Comparison of ENCODE assay signal across 11 cellular contexts in genomic region chr2:158507141-158507540, GRCh38. TPM values are rescaled to one million over a fixed set of nuclear protein-coding genes. Genes with fewer than 3 reads are reported as not detected.
DNase-seq lines count a peak whose midpoint lies in the region; ATAC-seq and TF ChIP-seq lines count a peak whose summit lies in the region.
"Had no signal": no experiment of that assay in that cellular context is flagged by ENCODE, and none has a peak within 500 bp of the region (broad histone marks: within the 10 kb centered on the region; RNA-seq: fewer than 3 reads in every experiment).

No MANE protein-coding gene starts in this region.

- DNase-seq in Calu3: no peak
- DNase-seq in COLO829 (ENCODE audit: low spot score): no peak
- DNase-seq in head of caudate nucleus: no peak
- no peak for DNase-seq in neuronal stem cell (ENCODE audit: low spot score)
- DNase-seq: CD8-positive, alpha-beta T cell; hippocampal formation had no signal

- peaks cover 27% of the 10 kb centered on the region for H3K79me2 ChIP-seq in OCI-LY3 (ENCODE audit: low read length)

- no peak overlapping the region for H3K23ac ChIP-seq in neuronal stem cell (ENCODE audit: low read depth, low read length, poor library complexity)

- H3K4me2 ChIP-seq in OCI-LY3 (ENCODE audit: low read length): peak overlapping the region; percentile 14
- H3K4me2 ChIP-seq in neuronal stem cell (ENCODE audit: insufficient read depth, low read length, poor library complexity, severe bottlenecking): no peak overlapping the region

- H3K27ac ChIP-seq in OCI-LY3 (ENCODE audit: low read length): no peak overlapping the region
- H3K27ac ChIP-seq in neuronal stem cell (replicated peaks; ENCODE audit: low read length): no peak overlapping the region

- H3K36me3 ChIP-seq in OCI-LY3 (replicated peaks; ENCODE audit: low read depth, low read length) (no peaks in the 10 kb centered on the region), neuronal stem cell (replicated peaks in 1 of 2; ENCODE audit: control insufficient read depth in 2 of 2, insufficient read depth in 2 of 2, low read length in 2 of 2) (no peaks in the 10 kb centered on the region)

- peaks cover 25% of the 10 kb centered on the region for H3K36me3 Mint-ChIP-seq in Calu3 (ENCODE audit: insufficient read depth, unreplicated experiment)
- H3K36me3 Mint-ChIP-seq in stimulated activated memory B cell treated with anti-CD40 and anti-IgM and Interleukin-4, amounts not matched to agents 10 μg/mL and 1 μg/mL and 100 μg/mL, for 72 hours: no peaks in the 10 kb centered on the region
- H3K36me3 Mint-ChIP-seq: CD8-positive, alpha-beta T cell had no signal

- no peak overlapping the region for H3K4me3 ChIP-seq in OCI-LY3 (ENCODE audit: low read length)
- H3K4me3 ChIP-seq in neuronal stem cell (ENCODE audit: low read length in 2 of 2): no peak overlapping the region

- H2AFZ ChIP-seq in OCI-LY3 (ENCODE audit: low read depth, low read length) (no peak overlapping the region), neuronal stem cell (ENCODE audit: low read length) (no peak overlapping the region)

- no peak overlapping the region for H2BK120ac ChIP-seq in neuronal stem cell (ENCODE audit: low read depth, low read length)

- no peak overlapping the region for H3K18ac ChIP-seq in neuronal stem cell (ENCODE audit: low read length)

- H4K8ac ChIP-seq in neuronal stem cell (ENCODE audit: low read depth, low read length): no peak overlapping the region

- ATAC-seq in GM18499 (IDR thresholded peaks at IDR 0.05; ENCODE audit: insufficient read depth, unreplicated experiment) (peak; percentile 83), HG02759 (IDR thresholded peaks at IDR 0.05; ENCODE audit: unreplicated experiment) (peak; percentile 59)
- no peak for ATAC-seq in stimulated activated memory B cell treated with anti-CD40 and anti-IgM and Interleukin-4, amounts not matched to agents 10 μg/mL and 1 μg/mL and 100 μg/mL, for 72 hours
- ATAC-seq: CD8-positive, alpha-beta T cell had no signal

- H3K9ac ChIP-seq in OCI-LY3 (ENCODE audit: low read length) (no peak overlapping the region), neuronal stem cell (ENCODE audit: low read depth, low read length, poor library complexity) (no peak overlapping the region)

- H3K9me3 ChIP-seq in OCI-LY3 (ENCODE audit: insufficient read depth, low read length) (no peaks in the 10 kb centered on the region), neuronal stem cell (replicated peaks in 1 of 2; ENCODE audit: control insufficient read depth in 2 of 2, insufficient read depth in 1 of 2, low read depth in 1 of 2, low read length in 2 of 2) (no peaks in the 10 kb centered on the region)

- peaks cover 4% of the 10 kb centered on the region for H3K79me1 ChIP-seq in neuronal stem cell (ENCODE audit: low read depth, low read length)

- no peak overlapping the region for H2BK15ac ChIP-seq in neuronal stem cell (ENCODE audit: low read length)

- no peak overlapping the region for H2BK5ac ChIP-seq in neuronal stem cell (ENCODE audit: low read length)

- H3K4ac ChIP-seq in neuronal stem cell (ENCODE audit: low read length): no peak overlapping the region

- H2AK5ac ChIP-seq in neuronal stem cell (ENCODE audit: low read depth, low read length): no peak overlapping the region

- intact Hi-C loops in Calu3 (cut with micrococcal nuclease; ENCODE audit: unreplicated experiment) (loop anchor here (5.0 kb wide), 1 partner anchor 35 kb away; no protein-coding TSS in a partner anchor), head of caudate nucleus (cut with DNase I) (no loop called here)

- H3K4me1 ChIP-seq in OCI-LY3 (ENCODE audit: low read length) (peaks cover 13% of the 10 kb centered on the region), neuronal stem cell (ENCODE audit: control insufficient read depth in 2 of 2, insufficient read depth in 1 of 2, low read depth in 1 of 2, low read length in 2 of 2) (no peaks in the 10 kb centered on the region)

- H3K27ac Mint-ChIP-seq in Calu3 (ENCODE audit: unreplicated experiment): peak overlapping the region; percentile 41
- H3K27ac Mint-ChIP-seq in stimulated activated memory B cell treated with anti-CD40 and anti-IgM and Interleukin-4, amounts not matched to agents 10 μg/mL and 1 μg/mL and 100 μg/mL, for 72 hours: no peak overlapping the region
- H3K27ac Mint-ChIP-seq: activated naive CD8-positive, alpha-beta T cell; CD8-positive, alpha-beta T cell had no signal

- CTCF ChIA-PET in Calu3 (lab: Charles Lee): interaction anchor here (0.7 kb wide), 1 partner anchor 328 kb away, joined by 3 read pairs; no protein-coding TSS in a partner anchor

- WGBS in neuronal stem cell (ENCODE audit: extremely low coverage in 2 of 2, insufficient read length in 2 of 2, insufficient replicate concordance in 1 of 2), 2 donors: no CpG with 5 or more reads among the region's 4 CpGs

- TF ChIP-seq CTCF in Calu3 (IDR thresholded peaks at IDR 0.05; ENCODE audit: unreplicated experiment) (no peak), OCI-LY3 (IDR thresholded peaks at IDR 0.05; ENCODE audit: low read depth, low read length) (no peak)

- no peaks in the 10 kb centered on the region for H3K27me3 ChIP-seq in OCI-LY3 (ENCODE audit: low read depth, low read length)
- H3K27me3 ChIP-seq in neuronal stem cell (ENCODE audit: control insufficient read depth in 3 of 3, insufficient read depth in 3 of 3, low read depth in 1 of 3, low read length in 3 of 3): no peaks in the 10 kb centered on the region

- H4K20me1 ChIP-seq in OCI-LY3 (ENCODE audit: insufficient read depth, low read length): peaks cover 6% of the 10 kb centered on the region; the same call in 1 of the 2 replicates

- H4K91ac ChIP-seq in neuronal stem cell (ENCODE audit: low read depth, low read length, poor library complexity): no peak overlapping the region

- no peak overlapping the region for H3K14ac ChIP-seq in neuronal stem cell (ENCODE audit: low read length)

- no TSS peak for BruUV-seq in Calu3 (replicated peaks; lab: Mats Ljungman, UMichigan)

- H3K27me3 Mint-ChIP-seq in Calu3 (ENCODE audit: unreplicated experiment): no peaks in the 10 kb centered on the region
- H3K27me3 Mint-ChIP-seq in stimulated activated memory B cell treated with anti-CD40 and anti-IgM and Interleukin-4, amounts not matched to agents 10 μg/mL and 1 μg/mL and 100 μg/mL, for 72 hours: no peaks in the 10 kb centered on the region
- H3K27me3 Mint-ChIP-seq: activated naive CD8-positive, alpha-beta T cell had no signal

- no peaks in the 10 kb centered on the region for H3K9me3 Mint-ChIP-seq in Calu3 (ENCODE audit: low read depth, unreplicated experiment)
- no peaks in the 10 kb centered on the region for H3K9me3 Mint-ChIP-seq in stimulated activated memory B cell treated with anti-CD40 and anti-IgM and Interleukin-4, amounts not matched to agents 10 μg/mL and 1 μg/mL and 100 μg/mL, for 72 hours
- H3K9me3 Mint-ChIP-seq: CD8-positive, alpha-beta T cell had no signal

- peaks cover 60% of the 10 kb centered on the region for H3K4me1 Mint-ChIP-seq in Calu3 (ENCODE audit: low read depth, unreplicated experiment)
- no peaks in the 10 kb centered on the region for H3K4me1 Mint-ChIP-seq in stimulated activated memory B cell treated with anti-CD40 and anti-IgM and Interleukin-4, amounts not matched to agents 10 μg/mL and 1 μg/mL and 100 μg/mL, for 72 hours

- H3K4me3 Mint-ChIP-seq in Calu3 (ENCODE audit: low read depth, unreplicated experiment): no peak overlapping the region
- no peak overlapping the region for H3K4me3 Mint-ChIP-seq in stimulated activated memory B cell treated with anti-CD40 and anti-IgM and Interleukin-4, amounts not matched to agents 10 μg/mL and 1 μg/mL and 100 μg/mL, for 72 hours
- H3K4me3 Mint-ChIP-seq: activated naive CD8-positive, alpha-beta T cell; CD8-positive, alpha-beta T cell had no signal

- no peak overlapping the region for H2BK12ac ChIP-seq in neuronal stem cell (ENCODE audit: low read length)

RNA-seq across cellular contexts. Expression of gene PKP4, which starts 50.4 kb away (rescaled TPM):
- total RNA-seq in Calu3 (2022): 119 and 137 TPM in 2 replicates
- polyA plus RNA-seq in neuronal stem cell (2013, experiment 1 of 2): 54.8 TPM
- 52.6 TPM for polyA plus RNA-seq in neuronal stem cell (2013, experiment 2 of 2)

RNA-seq across cellular contexts. Expression of gene CCDC148, which starts 50.6 kb away (rescaled TPM):
- 4.3 and 5.1 TPM in 2 replicates for total RNA-seq in Calu3 (2022)
- polyA plus RNA-seq in neuronal stem cell (2013, experiment 1 of 2): 3.4 TPM
- 3.2 TPM for polyA plus RNA-seq in neuronal stem cell (2013, experiment 2 of 2)
- total RNA-seq: CD8-positive, alpha-beta T cell had no signal
